ENCODE assay signal across 14 cellular contexts in the genomic region with DNA sequence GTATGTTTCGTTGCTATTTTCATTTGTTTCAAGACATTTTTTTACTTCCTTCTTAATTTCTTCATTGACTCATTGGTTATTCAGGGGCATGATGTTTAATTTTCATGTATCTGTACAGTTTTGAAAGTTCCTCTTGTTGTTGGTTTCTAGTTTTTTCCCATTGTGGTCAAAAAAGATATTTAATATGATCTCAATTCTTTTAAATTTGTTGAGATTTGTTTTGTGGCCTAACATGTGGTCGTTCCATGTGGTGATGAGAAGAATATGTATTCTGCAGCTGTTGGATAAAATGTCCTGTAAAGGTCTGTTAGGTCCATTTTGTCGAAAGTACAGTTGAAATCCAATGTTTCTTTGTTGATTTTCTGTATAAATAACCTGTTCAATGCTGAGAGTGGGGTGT.
DNase-seq lines count a peak whose midpoint lies in the region.
"Had no signal": no experiment of that assay in that cellular context is flagged by ENCODE, and none has a peak within 500 bp of the region (broad histone marks: within the 10 kb centered on the region; RNA-seq: fewer than 3 reads in every experiment).

No MANE protein-coding gene starts in this region.

- no peaks in the 10 kb centered on the region for H3K36me3 Mint-ChIP-seq in activated CD4-positive, alpha-beta T cell treated with anti-CD3 and anti-CD28 coated beads, Interleukin-2, amount 10 ng/mL, durations not matched to agents 7 days and 5 days (ENCODE audit: low read depth)
- H3K36me3 Mint-ChIP-seq: CD8-positive, alpha-beta T cell had no signal

- H3K9me3 Mint-ChIP-seq in activated CD4-positive, alpha-beta T cell treated with anti-CD3 and anti-CD28 coated beads, Interleukin-2, amount 10 ng/mL, durations not matched to agents 7 days and 5 days: peaks cover 21% of the 10 kb centered on the region

- POLR2A ChIA-PET in activated CD4-positive, alpha-beta T cell treated with anti-CD3 and anti-CD28 coated beads, Interleukin-2, amount 10 ng/mL, durations not matched to agents 7 days and 5 days (lab: Charles Lee): no interaction called here

- peaks cover 5% of the 10 kb centered on the region for H3K27me3 Mint-ChIP-seq in activated CD4-positive, alpha-beta T cell treated with anti-CD3 and anti-CD28 coated beads, Interleukin-2, amount 10 ng/mL, durations not matched to agents 7 days and 5 days
- H3K27me3 Mint-ChIP-seq: CD4-positive, alpha-beta T cell had no signal

- DNase-seq in MV-4-11 (lab: John Stamatoyannopoulos, UW): peak; percentile 24
- peak; percentile 50 for DNase-seq in myocyte (ENCODE audit: low read depth)
- DNase-seq in GM19240 (ENCODE audit: insufficient read length, low spot score): no peak
- no peak for DNase-seq in activated CD4-positive, alpha-beta T cell treated with anti-CD3 and anti-CD28 coated beads, Interleukin-2, amount 10 ng/mL, durations not matched to agents 7 days and 5 days
- no peak for DNase-seq in central memory CD4-positive, alpha-beta T cell
- DNase-seq: 8988T; ACHN; BE2C; Caco-2; Calu3; CD4-positive, alpha-beta T cell; CD8-positive, alpha-beta T cell; DMS79 treated with DMSO at 0.1 percent for 48 hours; GF-D8 had no signal

- H3K4me3 Mint-ChIP-seq in activated CD4-positive, alpha-beta T cell treated with anti-CD3 and anti-CD28 coated beads, Interleukin-2, amount 10 ng/mL, durations not matched to agents 7 days and 5 days: no peak overlapping the region
- H3K4me3 Mint-ChIP-seq: CD4-positive, alpha-beta T cell; CD8-positive, alpha-beta T cell had no signal

- CTCF ChIA-PET in activated CD4-positive, alpha-beta T cell treated with anti-CD3 and anti-CD28 coated beads, Interleukin-2, amount 10 ng/mL, durations not matched to agents 7 days and 5 days (lab: Charles Lee): no interaction called here

- H3K27ac Mint-ChIP-seq in activated CD4-positive, alpha-beta T cell treated with anti-CD3 and anti-CD28 coated beads, Interleukin-2, amount 10 ng/mL, durations not matched to agents 7 days and 5 days: no peak overlapping the region
- H3K27ac Mint-ChIP-seq: CD4-positive, alpha-beta T cell; CD8-positive, alpha-beta T cell had no signal

- peaks cover 2% of the 10 kb centered on the region for H3K4me1 Mint-ChIP-seq in activated CD4-positive, alpha-beta T cell treated with anti-CD3 and anti-CD28 coated beads, Interleukin-2, amount 10 ng/mL, durations not matched to agents 7 days and 5 days

Comparison
In these comparisons a context has a peak if more than half of its experiments do, and no peak if none do; other contexts are left out.
1. DNase-seq: peak in MV-4-11 (single experiment) and myocyte (single experiment); none in GM19240 (single experiment), activated CD4-positive, alpha-beta T cell treated with anti-CD3 and anti-CD28 coated beads, Interleukin-2, amount 10 ng/mL, durations not matched to agents 7 days and 5 days (single experiment) and central memory CD4-positive, alpha-beta T cell (single experiment).